In the genomic region with DNA sequence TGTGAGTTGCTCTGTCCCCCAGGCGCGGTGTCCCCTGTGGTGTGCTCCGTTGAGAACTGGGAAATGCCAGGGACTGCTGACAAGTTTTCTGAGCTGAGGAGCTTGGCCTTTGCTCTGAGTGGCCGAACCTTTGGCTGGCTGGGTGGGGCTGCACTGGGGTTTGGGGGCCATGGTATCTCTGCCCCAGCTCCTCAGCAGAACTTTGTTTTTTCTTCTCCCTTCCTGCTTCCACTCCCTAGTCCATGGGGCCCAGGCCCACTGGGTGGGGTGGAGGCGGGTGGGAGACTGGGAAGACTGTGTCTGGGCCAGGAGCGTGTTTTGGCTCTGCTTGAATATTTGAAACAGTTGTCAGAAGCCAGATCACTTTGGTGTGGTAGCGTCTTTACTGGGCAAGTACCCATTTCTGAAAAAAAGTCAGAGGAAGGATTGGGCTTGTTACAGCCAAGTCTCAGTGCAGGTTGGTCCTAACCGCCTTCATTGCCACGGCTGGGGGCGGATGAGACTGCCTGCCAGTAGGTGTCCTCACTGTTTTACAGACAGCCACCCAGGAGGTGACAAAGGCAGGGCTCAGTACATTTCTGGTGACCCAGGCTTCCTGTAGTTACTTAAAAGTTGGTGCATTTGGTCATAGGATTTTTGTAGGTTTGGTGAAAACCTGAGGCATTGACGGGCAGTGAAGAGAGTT, we compare ENCODE assay signal across 8 cellular contexts.
DNase-seq lines count a peak whose midpoint lies in the region; ATAC-seq and TF ChIP-seq lines count a peak whose summit lies in the region.

No MANE protein-coding gene starts in this region.

- TF ChIP-seq CTCF in dorsolateral prefrontal cortex (IDR thresholded peaks at IDR 0.05 in 54 of 56, conservative IDR thresholded peaks at IDR 0.05 in 2 of 56; ENCODE audit: low read depth in 1 of 56, partially characterized antibody in 56 of 56) (peak; percentile 15 to 81 (median 65)), thoracic aorta (IDR thresholded peaks at IDR 0.05) (no peak)

- no peaks in the 10 kb centered on the region for H3K36me3 ChIP-seq in SJCRH30
- H3K36me3 ChIP-seq in thoracic aorta: no peaks in the 10 kb centered on the region

- intact Hi-C loops in dorsolateral prefrontal cortex (cut with DNase I): loop anchor here (2.0 to 10.0 kb wide), 6 partner anchors 57 to 351 kb away; partner anchors contain the start of gene TTLL11 (in 2 of the 2)

- H3K27me3 ChIP-seq in SJCRH30 (no peaks in the 10 kb centered on the region), dorsolateral prefrontal cortex (no peaks in the 10 kb centered on the region), thoracic aorta (replicated peaks; ENCODE audit: insufficient read depth) (no peaks in the 10 kb centered on the region)

- peak overlapping the region; percentile 48 for H3K4me3 ChIP-seq in SJCRH30
- peak overlapping the region in 55 of 59 donors; percentile 12 to 68 (median 45) for H3K4me3 ChIP-seq in dorsolateral prefrontal cortex
- H3K4me3 ChIP-seq in thoracic aorta: peak overlapping the region; percentile 77

- H3K4me1 ChIP-seq in SJCRH30 (peaks cover 21% of the 10 kb centered on the region), thoracic aorta (ENCODE audit: control insufficient read depth in 1 of 2, low read depth in 2 of 2) (peaks cover 53 to 95% of the 10 kb centered on the region in 2 donors)

- H3K27ac ChIP-seq in SJCRH30 (peak overlapping the region; percentile 10), dorsolateral prefrontal cortex (peak overlapping the region in 57 of 59 donors; percentile 51 to 91 (median 83)), thoracic aorta (peak overlapping the region; percentile 83 to 94)

- H3K9me3 ChIP-seq in SJCRH30 (replicated peaks) (no peaks in the 10 kb centered on the region), thoracic aorta (no peaks in the 10 kb centered on the region)

- peak; percentile 51 for ATAC-seq in GM18868 (IDR thresholded peaks at IDR 0.05; ENCODE audit: unreplicated experiment)
- no peak for ATAC-seq in thoracic aorta (ENCODE audit: insufficient number of reproducible peaks, low FRiP score, low read depth)

- DNase-seq in C1 segment of cervical spinal cord (lab: John Stamatoyannopoulos, UW) (peak in 10 of 14 donors; percentile 22 to 60 (median 42)), SJCRH30 (peak; percentile 55 to 63), dorsolateral prefrontal cortex (peak in 9 of 10 donors; percentile 60 to 76 (median 68)), medulla oblongata (ENCODE audit: extremely low spot score) (peak; percentile 85), thoracic aorta (ENCODE audit: low spot score) (no peak), cortex of kidney (lab: John Stamatoyannopoulos, UW) (no peak), NCI-H2171 (lab: John Stamatoyannopoulos, UW) (no peak)

Comparison
In these comparisons a context has a peak if more than half of its experiments do, and no peak if none do; other contexts are left out.
1. DNase-seq: peak in C1 segment of cervical spinal cord (10 of 14), SJCRH30 (2 of 2), dorsolateral prefrontal cortex (9 of 10) and medulla oblongata (single experiment); none in thoracic aorta (single experiment), cortex of kidney (single experiment) and NCI-H2171 (single experiment).
2. H3K27ac ChIP-seq: peak in every context shown above with its lines; median percentile 88 in thoracic aorta; 83 in dorsolateral prefrontal cortex; 10 in SJCRH30.
3. Peak in every context shown above with its lines, with median percentiles within 50 percentile points of each other: H3K4me3 ChIP-seq.